In genomic region chr14:87153901-87154300, GRCh38 we compare ENCODE assay signal across 26 cellular contexts.
"Had no signal": no experiment of that assay in that cellular context is flagged by ENCODE, and none has a peak within 500 bp of the region (broad histone marks: within the 10 kb centered on the region; RNA-seq: fewer than 3 reads in every experiment).

No MANE protein-coding gene starts in this region.

- H3K36me3 ChIP-seq: esophagus muscularis mucosa, gastrocnemius medialis, heart right ventricle, left lung, lower lobe of right lung had no signal

- H3K9me3 ChIP-seq: esophagus muscularis mucosa, gastrocnemius medialis, heart right ventricle, left lung, lower lobe of right lung had no signal

- DNase-seq: dermis blood vessel endothelial cell; effector CD8-positive, alpha-beta T cell; effector memory CD8-positive, alpha-beta T cell; endodermal cell; foreskin keratinocyte; gastrocnemius medialis; glutamatergic neuron; head of caudate nucleus; heart right ventricle; hippocampal formation; left cardiac atrium; left lung; left ventricle myocardium superior; lower lobe of right lung; mesenchymal stem cell; mucosa of descending colon; naive B cell; naive thymus-derived CD8-positive, alpha-beta T cell had no signal

- H3K4me3 Mint-ChIP-seq: effector memory CD8-positive, alpha-beta T cell; endodermal cell; mesothelial cell of epicardium; naive B cell; naive thymus-derived CD8-positive, alpha-beta T cell had no signal

- H3K4me3 ChIP-seq: coronary artery, esophagus muscularis mucosa, gastrocnemius medialis, heart right ventricle, left lung, lower lobe of right lung, mucosa of descending colon had no signal

- ATAC-seq: effector memory CD8-positive, alpha-beta T cell; foreskin keratinocyte; gastrocnemius medialis; heart right ventricle; left cardiac atrium; left lung; left ventricle myocardium superior; lower lobe of right lung; mucosa of descending colon; naive thymus-derived CD8-positive, alpha-beta T cell had no signal

- H3K27me3 Mint-ChIP-seq: effector memory CD8-positive, alpha-beta T cell; naive B cell; naive thymus-derived CD8-positive, alpha-beta T cell had no signal

- H3K27me3 ChIP-seq: esophagus muscularis mucosa, foreskin keratinocyte, gastrocnemius medialis, heart right ventricle, left lung had no signal

- FAIRE-seq: colon, endometrium, islet of Langerhans, keratinocyte had no signal

- H3K27ac Mint-ChIP-seq: effector memory CD8-positive, alpha-beta T cell; endodermal cell; mesothelial cell of epicardium; naive B cell; naive thymus-derived CD8-positive, alpha-beta T cell had no signal

- H3K4me1 Mint-ChIP-seq: naive B cell had no signal

- H3K4me1 ChIP-seq: gastrocnemius medialis, heart right ventricle, left lung, lower lobe of right lung had no signal

- H3K36me3 Mint-ChIP-seq: mesothelial cell of epicardium; naive B cell; naive thymus-derived CD8-positive, alpha-beta T cell had no signal

- H3K9me3 Mint-ChIP-seq: endodermal cell, mesothelial cell of epicardium had no signal

- H3K27ac ChIP-seq: coronary artery, epithelial cell of prostate, esophagus muscularis mucosa, foreskin keratinocyte, gastrocnemius medialis, heart right ventricle, left lung, lower lobe of right lung had no signal
